1 cellular context compared by ENCODE assay signal in the genomic region with DNA sequence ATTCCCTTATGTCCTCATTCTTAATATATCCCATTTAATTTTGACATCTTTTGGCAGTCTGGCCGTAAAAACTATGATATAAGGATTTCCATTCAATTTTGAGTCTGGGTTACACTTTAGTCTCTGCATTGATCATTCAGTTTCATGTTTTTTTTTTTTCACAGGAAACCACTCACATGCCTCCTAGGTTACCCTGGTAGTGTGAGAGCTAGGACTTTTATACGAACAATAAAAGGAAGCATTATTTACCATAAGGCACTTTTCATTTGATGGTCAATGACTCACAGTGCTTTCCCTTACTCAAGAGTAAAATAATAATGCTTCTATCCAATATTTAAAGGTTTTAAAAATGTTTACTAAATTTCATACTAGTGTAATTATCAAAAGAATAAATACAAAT.
TF ChIP-seq lines count a peak whose summit lies in the region.

No MANE protein-coding gene starts in this region.

TF ChIP-seq in GM23338, 12 proteins besides CTCF, POLR2A, EP300 and RAD21 (continued from another document):
- TF ChIP-seq ZNF462 (CRISPR knock-in tag; IDR thresholded peaks at IDR 0.05) (no peak), NANOG (IDR thresholded peaks at IDR 0.05; ENCODE audit: borderline replicate concordance) (no peak), ZNF114 (CRISPR knock-in tag; IDR thresholded peaks at IDR 0.05) (no peak)
